Comparison of ENCODE assay signal across 17 cellular contexts in genomic region chr3:59750391-59750790, GRCh38.
DNase-seq lines count a peak whose midpoint lies in the region; ATAC-seq and TF ChIP-seq lines count a peak whose summit lies in the region.
"Had no signal": no experiment of that assay in that cellular context is flagged by ENCODE, and none has a peak within 500 bp of the region (broad histone marks: within the 10 kb centered on the region; RNA-seq: fewer than 3 reads in every experiment).

No MANE protein-coding gene starts in this region.

- no peak for TF ChIP-seq CTCF in HL-60 (IDR thresholded peaks at IDR 0.05; ENCODE audit: insufficient read depth, low read length)

- H3K27me3 Mint-ChIP-seq in activated naive CD4-positive, alpha-beta T cell treated with anti-CD3 and anti-CD28 coated beads, Interleukin-2, amount 10 ng/mL, durations not matched to agents 7 days and 5 days, result no peaks in the 10 kb centered on the region
- H3K27me3 Mint-ChIP-seq: CD4-positive, alpha-beta memory T cell had no signal

- no peaks in the 10 kb centered on the region for H3K9me3 ChIP-seq in adipocyte (ENCODE audit: control insufficient read depth, low read length)
- no peaks in the 10 kb centered on the region for H3K9me3 ChIP-seq in trophoblast cell (ENCODE audit: insufficient read depth, low read depth, low read length)
- no peaks in the 10 kb centered on the region for H3K9me3 ChIP-seq in effector memory CD4-positive, alpha-beta T cell (ENCODE audit: control insufficient read depth, low read length)
- H3K9me3 ChIP-seq: BE2C had no signal

- H3K9me3 Mint-ChIP-seq in activated naive CD4-positive, alpha-beta T cell treated with anti-CD3 and anti-CD28 coated beads, Interleukin-2, amount 10 ng/mL, durations not matched to agents 7 days and 5 days, result peaks cover 6% of the 10 kb centered on the region
- H3K9me3 Mint-ChIP-seq in activated naive CD4-positive, alpha-beta T cell treated with anti-CD3 and anti-CD28 coated beads, Interleukin-2, amount 50 U/mL, for 72 hours, result peaks cover 3 to 20% of the 10 kb centered on the region in 2 donors

- H3K4me3 ChIP-seq in HL-60 (replicated peaks; ENCODE audit: insufficient read depth, low read length), result no peak overlapping the region
- no peak overlapping the region for H3K4me3 ChIP-seq in adipocyte (ENCODE audit: low read length)
- no peak overlapping the region for H3K4me3 ChIP-seq in trophoblast cell (ENCODE audit: low read depth, low read length)
- H3K4me3 ChIP-seq in effector memory CD4-positive, alpha-beta T cell (ENCODE audit: insufficient read depth, low read depth, low read length, poor library complexity, severe bottlenecking), result no peak overlapping the region
- H3K4me3 ChIP-seq: GM23338 had no signal

- CTCF ChIA-PET in activated naive CD4-positive, alpha-beta T cell treated with anti-CD3 and anti-CD28 coated beads, Interleukin-2, amount 10 ng/mL, durations not matched to agents 7 days and 5 days (lab: Charles Lee), result interaction anchor here (0.6 kb wide), 1 partner anchor 25 kb away, joined by 3 read pairs; no protein-coding TSS in a partner anchor

- H4K12ac ChIP-seq in trophoblast cell (ENCODE audit: low read depth, low read length), result no peak overlapping the region

- no peak overlapping the region for H2AFZ ChIP-seq in trophoblast cell (ENCODE audit: insufficient read depth, low read length, poor library complexity)
- H2AFZ ChIP-seq: GM23338 had no signal

- H3K4ac ChIP-seq in trophoblast cell (ENCODE audit: low read depth, low read length), result no peak overlapping the region

- H3K4me1 ChIP-seq in adipocyte (ENCODE audit: control insufficient read depth, insufficient read depth, low read length) (no peaks in the 10 kb centered on the region), trophoblast cell (ENCODE audit: control insufficient read depth in 1 of 2, insufficient read depth in 2 of 2, low read length in 2 of 2) (peaks cover 5 to 8% of the 10 kb centered on the region in 2 experiments)
- peaks cover 4% of the 10 kb centered on the region for H3K4me1 ChIP-seq in effector memory CD4-positive, alpha-beta T cell (ENCODE audit: control insufficient read depth, insufficient read depth, low read length, poor library complexity, severe bottlenecking)
- H3K4me1 ChIP-seq: BE2C had no signal

- no peak overlapping the region for H3K18ac ChIP-seq in trophoblast cell (ENCODE audit: low read length)

- DNase-seq in activated naive CD4-positive, alpha-beta T cell treated with anti-CD3 and anti-CD28 coated beads, Interleukin-2, amount 10 ng/mL, durations not matched to agents 7 days and 5 days, result no peak
- no peak for DNase-seq in activated naive CD4-positive, alpha-beta T cell treated with anti-CD3 and anti-CD28 coated beads, Interleukin-2, amount 50 U/mL, for 72 hours (ENCODE audit: low spot score in 2 of 2)
- DNase-seq in HL-60 (ENCODE audit: low read depth in 1 of 2, low spot score in 1 of 2) (no peak), adipocyte (ENCODE audit: low read depth) (peak; percentile 52), trophoblast cell (peak; percentile 9 to 57), NCI-H2029 (lab: John Stamatoyannopoulos, UW) (no peak)
- DNase-seq in activated effector memory CD4-positive, alpha-beta T cell treated with Interleukin-2 at 50 U/mL for 16 hours, result no peak
- no peak for DNase-seq in effector memory CD4-positive, alpha-beta T cell
- DNase-seq: BE2C; CD4-positive, alpha-beta memory T cell; COR-L47; DMS153; DMS79 treated with DMSO at 0.1 percent for 48 hours; GDM1; H7 had no signal

- H3K27ac Mint-ChIP-seq in activated naive CD4-positive, alpha-beta T cell treated with anti-CD3 and anti-CD28 coated beads, Interleukin-2, amount 10 ng/mL, durations not matched to agents 7 days and 5 days, result peak overlapping the region; percentile 35
- H3K27ac Mint-ChIP-seq in activated naive CD4-positive, alpha-beta T cell treated with anti-CD3 and anti-CD28 coated beads, Interleukin-2, amount 50 U/mL, for 72 hours, result no peak overlapping the region
- H3K27ac Mint-ChIP-seq: CD4-positive, alpha-beta memory T cell; GM23338 had no signal

- WGBS in trophoblast cell (ENCODE audit: extremely low coverage, insufficient coverage, insufficient read length), result no CpG with 5 or more reads among the region's 1 CpG

- no peak overlapping the region for H3K4me2 ChIP-seq in trophoblast cell (ENCODE audit: low read length)
- H3K4me2 ChIP-seq: GM23338 had no signal

- H3K27me3 ChIP-seq in HL-60 (ENCODE audit: insufficient read depth, poor library complexity, severe bottlenecking) (no peaks in the 10 kb centered on the region), adipocyte (replicated peaks; ENCODE audit: control insufficient read depth, insufficient read depth, low read length) (no peaks in the 10 kb centered on the region), trophoblast cell (ENCODE audit: insufficient read depth, low read length) (no peaks in the 10 kb centered on the region)
- no peaks in the 10 kb centered on the region for H3K27me3 ChIP-seq in effector memory CD4-positive, alpha-beta T cell (replicated peaks; ENCODE audit: control insufficient read depth, insufficient read depth, low read length, poor library complexity, severe bottlenecking)
- H3K27me3 ChIP-seq: BE2C had no signal

- H3K36me3 ChIP-seq in adipocyte (ENCODE audit: control insufficient read depth, insufficient read depth, low read length, severe bottlenecking) (no peaks in the 10 kb centered on the region), trophoblast cell (ENCODE audit: control insufficient read depth in 1 of 2, insufficient read depth in 2 of 2, low read length in 2 of 2) (no peaks in the 10 kb centered on the region)
- H3K36me3 ChIP-seq in effector memory CD4-positive, alpha-beta T cell (ENCODE audit: control insufficient read depth, insufficient read depth, low read length), result peaks cover 6% of the 10 kb centered on the region
- H3K36me3 ChIP-seq: BE2C had no signal

- H3K36me3 Mint-ChIP-seq in activated naive CD4-positive, alpha-beta T cell treated with anti-CD3 and anti-CD28 coated beads, Interleukin-2, amount 10 ng/mL, durations not matched to agents 7 days and 5 days, result peaks cover 80% of the 10 kb centered on the region
- H3K36me3 Mint-ChIP-seq in activated naive CD4-positive, alpha-beta T cell treated with anti-CD3 and anti-CD28 coated beads, Interleukin-2, amount 50 U/mL, for 72 hours, result peaks cover 30 to 38% of the 10 kb centered on the region in 2 donors

- no peak overlapping the region for H3K4me3 Mint-ChIP-seq in activated naive CD4-positive, alpha-beta T cell treated with anti-CD3 and anti-CD28 coated beads, Interleukin-2, amount 10 ng/mL, durations not matched to agents 7 days and 5 days
- H3K4me3 Mint-ChIP-seq: CD4-positive, alpha-beta memory T cell; GM23338 had no signal

- no peak overlapping the region for H4K8ac ChIP-seq in trophoblast cell (ENCODE audit: low read depth, low read length)

- peaks cover 44% of the 10 kb centered on the region for H3K4me1 Mint-ChIP-seq in activated naive CD4-positive, alpha-beta T cell treated with anti-CD3 and anti-CD28 coated beads, Interleukin-2, amount 10 ng/mL, durations not matched to agents 7 days and 5 days

- H3K23ac ChIP-seq in trophoblast cell (ENCODE audit: low read length), result no peak overlapping the region

- no peak overlapping the region for H2BK12ac ChIP-seq in trophoblast cell (ENCODE audit: low read length)

- H4K91ac ChIP-seq in trophoblast cell (ENCODE audit: low read depth, low read length), result no peak overlapping the region

- no peak overlapping the region for H3K9ac ChIP-seq in adipocyte (ENCODE audit: low read length)
- no peak overlapping the region for H3K9ac ChIP-seq in trophoblast cell (ENCODE audit: low read length)

- H3K27ac ChIP-seq in HL-60 (replicated peaks), result peak overlapping the region; percentile 53
- no peak overlapping the region for H3K27ac ChIP-seq in trophoblast cell (ENCODE audit: low read depth, low read length)
- H3K27ac ChIP-seq in effector memory CD4-positive, alpha-beta T cell (ENCODE audit: insufficient read depth, low read length, poor library complexity, severe bottlenecking), result no peak overlapping the region
- H3K27ac ChIP-seq: C4-2B had no signal

- no peak overlapping the region for H2BK120ac ChIP-seq in trophoblast cell (ENCODE audit: insufficient read depth, low read length, poor library complexity)

- H3K79me2 ChIP-seq in trophoblast cell (ENCODE audit: control insufficient read depth, insufficient read depth, low read length, poor library complexity), result no peaks in the 10 kb centered on the region

- no peak for ATAC-seq in activated naive CD4-positive, alpha-beta T cell treated with anti-CD3 and anti-CD28 coated beads, Interleukin-2, amount 50 U/mL, for 72 hours
- ATAC-seq: GM23338 had no signal

- no peak overlapping the region for H3K14ac ChIP-seq in trophoblast cell (ENCODE audit: low read length)

- H3K79me1 ChIP-seq in trophoblast cell (ENCODE audit: low read length), result no peaks in the 10 kb centered on the region

- no peak overlapping the region for H2AK5ac ChIP-seq in trophoblast cell (ENCODE audit: low read length)

- no peak overlapping the region for H2BK5ac ChIP-seq in trophoblast cell (ENCODE audit: low read depth, low read length, poor library complexity)

Comparison
In these comparisons a context has a peak if more than half of its experiments do, and no peak if none do; other contexts are left out.
1. DNase-seq: peak in adipocyte (single experiment) and trophoblast cell (2 of 2); none in activated naive CD4-positive, alpha-beta T cell treated with anti-CD3 and anti-CD28 coated beads, Interleukin-2, amount 10 ng/mL, durations not matched to agents 7 days and 5 days (single experiment), activated naive CD4-positive, alpha-beta T cell treated with anti-CD3 and anti-CD28 coated beads, Interleukin-2, amount 50 U/mL, for 72 hours (0 of 2), HL-60 (0 of 2), NCI-H2029 (single experiment), activated effector memory CD4-positive, alpha-beta T cell treated with Interleukin-2 at 50 U/mL for 16 hours (single experiment) and effector memory CD4-positive, alpha-beta T cell (0 of 3).